14 cellular contexts compared by ENCODE assay signal in the genomic region with DNA sequence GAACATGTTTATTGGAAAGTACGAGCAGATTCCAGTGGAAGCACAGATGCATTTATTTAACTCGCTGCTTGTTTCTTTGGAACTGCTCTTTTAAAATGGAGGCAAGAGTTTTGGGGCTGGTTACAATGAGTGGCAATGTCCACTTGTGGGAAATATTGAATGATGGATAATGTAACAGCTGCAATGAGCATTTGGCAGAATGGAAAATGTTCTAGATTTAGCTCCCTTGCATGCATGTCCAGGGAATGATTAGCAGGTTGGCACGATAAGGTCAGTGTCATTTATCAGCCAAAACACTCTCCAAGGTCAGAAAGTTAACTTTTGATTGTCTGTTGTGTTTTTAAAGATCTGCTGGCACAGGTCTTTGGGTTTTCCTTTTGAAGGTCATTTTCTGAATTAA.
DNase-seq lines count a peak whose midpoint lies in the region; ATAC-seq and TF ChIP-seq lines count a peak whose summit lies in the region.
"Had no signal": no experiment of that assay in that cellular context is flagged by ENCODE, and none has a peak within 500 bp of the region (broad histone marks: within the 10 kb centered on the region; RNA-seq: fewer than 3 reads in every experiment).

No MANE protein-coding gene starts in this region.

- H3K27me3 ChIP-seq in heart left ventricle (no peaks in the 10 kb centered on the region), right cardiac atrium (ENCODE audit: control insufficient read depth, insufficient read depth) (no peaks in the 10 kb centered on the region), gastrocnemius medialis (no peaks in the 10 kb centered on the region)

- ATAC-seq in heart left ventricle = peak; percentile 84 to 93 (median 86)
- ATAC-seq in right cardiac atrium = peak; percentile 63 to 73
- ATAC-seq in gastrocnemius medialis = peak; percentile 88 to 91
- ATAC-seq in HG02623 (IDR thresholded peaks at IDR 0.05; ENCODE audit: unreplicated experiment) = no peak
- ATAC-seq in GM21390 (IDR thresholded peaks at IDR 0.05; ENCODE audit: unreplicated experiment) = no peak
- ATAC-seq: GM12878 had no signal

- no peak for TF ChIP-seq POLR2A in heart left ventricle (IDR thresholded peaks at IDR 0.05)
- TF ChIP-seq POLR2A in gastrocnemius medialis (IDR thresholded peaks at IDR 0.05) = no peak

- TF ChIP-seq CTCF in heart left ventricle (IDR thresholded peaks at IDR 0.05) (no peak), gastrocnemius medialis (IDR thresholded peaks at IDR 0.05 in 4 of 5, conservative IDR thresholded peaks at IDR 0.05 in 1 of 5) (no peak)

- intact Hi-C loops in heart left ventricle (cut with DNase I) (loop anchor here in 1 of 10 donors (10.0 kb wide), 1 partner anchor 120 kb away; no protein-coding TSS in a partner anchor), right cardiac atrium (cut with DNase I) (no loop called here), gastrocnemius medialis (cut with DNase I; ENCODE audit: low total_unique reads) (loop anchor here (10.0 kb wide), 2 partner anchors 210 to 340 kb away; no protein-coding TSS in a partner anchor)

- in situ Hi-C loops in gastrocnemius medialis (cut with MboI; ENCODE audit: low sequenced_read_pairs in 4 of 4) = no loop called here

- H3K4me1 ChIP-seq in heart left ventricle (peaks cover 0 to 18% (median 1%) of the 10 kb centered on the region in 12 donors), right cardiac atrium (ENCODE audit: control insufficient read depth, insufficient read depth, low read length) (no peaks in the 10 kb centered on the region), gastrocnemius medialis (peaks cover 11 to 22% of the 10 kb centered on the region in 2 donors)

- WGBS in heart left ventricle, 4 donors = 30 to 50% (median 33%) methylated on average over 3 of the region's 3 CpGs
- WGBS in right cardiac atrium = 38% methylated on average over 3 of the region's 3 CpGs

- H3K4me3 ChIP-seq in heart left ventricle (peak overlapping the region in 1 of 12 donors; percentile 5), right cardiac atrium (ENCODE audit: low read length) (no peak overlapping the region), gastrocnemius medialis (peak overlapping the region in 1 of 4 donors; percentile 13)
- H3K4me3 ChIP-seq: GM12878 had no signal

- H3K9me3 ChIP-seq in heart left ventricle (peaks cover 0 to 17% (median 4%) of the 10 kb centered on the region in 12 donors), right cardiac atrium (ENCODE audit: control insufficient read depth, low read length) (peaks cover 4% of the 10 kb centered on the region), gastrocnemius medialis (peaks cover 0 to 5% (median 0%) of the 10 kb centered on the region in 3 donors)

- H3K27ac ChIP-seq in heart left ventricle (peak overlapping the region in 10 of 12 donors; percentile 11 to 90 (median 54)), right cardiac atrium (ENCODE audit: low read length) (no peak overlapping the region), gastrocnemius medialis (peak overlapping the region; percentile 36 to 79 (median 74))

- DNase-seq in LHCN-M2 (ENCODE audit: low read depth) = peak; percentile 23
- DNase-seq in heart left ventricle = no peak
- no peak for DNase-seq in right cardiac atrium
- peak; percentile 4 to 19 for DNase-seq in gastrocnemius medialis
- DNase-seq in D341Med (ENCODE audit: low spot score) = no peak
- DNase-seq: C1 segment of cervical spinal cord; Calu3; CD4-positive, alpha-beta T cell; DMS79; GOT3; H9 had no signal

- H3K36me3 ChIP-seq in heart left ventricle (no peaks in the 10 kb centered on the region), gastrocnemius medialis (no peaks in the 10 kb centered on the region)

Comparison
In these comparisons a context has a peak if more than half of its experiments do, and no peak if none do; other contexts are left out.
1. DNase-seq: peak in LHCN-M2 (single experiment) and gastrocnemius medialis (2 of 2); none in heart left ventricle (0 of 5), right cardiac atrium (0 of 3) and D341Med (single experiment).
2. ATAC-seq: peak in heart left ventricle (4 of 4), right cardiac atrium (2 of 2) and gastrocnemius medialis (2 of 2); none in HG02623 (single experiment) and GM21390 (single experiment).